ENCODE assay signal across 8 cellular contexts in the genomic region with DNA sequence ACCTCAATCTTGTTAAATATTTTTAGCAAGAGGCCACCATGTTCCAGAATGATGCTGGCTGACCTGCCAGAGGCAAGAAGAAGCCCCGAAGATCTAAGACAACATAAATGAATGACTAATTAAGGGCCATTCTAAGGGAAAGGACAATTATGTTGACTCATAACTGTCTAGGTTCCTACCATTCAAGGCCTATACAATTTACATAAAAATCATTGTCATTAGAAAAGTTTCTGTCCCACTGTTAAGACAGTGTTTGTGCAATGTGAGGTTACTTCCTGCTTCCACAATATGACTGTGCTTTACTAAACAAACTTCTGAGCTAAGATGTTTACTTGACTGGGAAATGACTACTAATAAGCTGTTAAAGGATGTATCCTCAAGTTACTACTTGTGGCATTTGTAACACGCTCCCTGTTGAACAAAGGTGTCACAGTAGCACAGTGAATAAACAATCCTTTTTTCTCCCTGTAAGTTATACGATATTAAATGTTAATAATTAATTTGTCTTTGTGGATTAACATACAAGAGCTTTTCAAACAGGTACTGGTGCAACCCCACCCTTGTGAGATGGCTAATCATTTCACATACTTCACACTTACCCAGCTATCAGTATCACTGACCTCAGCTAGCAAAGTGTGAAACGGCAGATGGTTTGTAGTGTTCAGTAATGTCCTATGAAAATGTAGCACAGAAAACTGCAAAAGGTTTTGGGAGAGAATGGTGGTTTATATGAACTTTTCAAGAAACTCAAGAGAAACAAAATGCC.
DNase-seq lines count a peak whose midpoint lies in the region; ATAC-seq, FAIRE-seq and TF ChIP-seq lines count a peak whose summit lies in the region.

No MANE protein-coding gene starts in this region.

- no peaks in the 10 kb centered on the region for H3K9me3 ChIP-seq in Karpas-422 (ENCODE audit: low read length)

- H3K9me2 ChIP-seq in Karpas-422 (replicated peaks; ENCODE audit: insufficient read depth, low read length): no peaks in the 10 kb centered on the region

- peak; percentile 40 for ATAC-seq in GM21576 (IDR thresholded peaks at IDR 0.05; ENCODE audit: unreplicated experiment)
- ATAC-seq in HG03565 (IDR thresholded peaks at IDR 0.05; ENCODE audit: unreplicated experiment): peak; percentile 36

- H2AFZ ChIP-seq in Karpas-422 (ENCODE audit: low read length): no peak overlapping the region

- no peaks in the 10 kb centered on the region for H3K4me1 ChIP-seq in Karpas-422 (ENCODE audit: low read length)

- H3K27ac ChIP-seq in Karpas-422 (ENCODE audit: low read length): no peak overlapping the region

- no peaks in the 10 kb centered on the region for H3K79me2 ChIP-seq in Karpas-422 (ENCODE audit: low read length)

- TF ChIP-seq CTCF in D721Med (IDR thresholded peaks at IDR 0.05; ENCODE audit: insufficient read depth, missing control alignments): no peak

- no peaks in the 10 kb centered on the region for H4K20me1 ChIP-seq in Karpas-422 (ENCODE audit: insufficient read depth, low read depth, low read length)

- H3K36me3 ChIP-seq in Karpas-422 (ENCODE audit: insufficient read depth, low read length): no peaks in the 10 kb centered on the region

- no peak overlapping the region for H3K4me2 ChIP-seq in Karpas-422 (ENCODE audit: low read depth, low read length, poor library complexity, severe bottlenecking)

- H3K4me3 ChIP-seq in Karpas-422 (ENCODE audit: low read length): no peak overlapping the region

- H3K9ac ChIP-seq in Karpas-422 (ENCODE audit: low read length): no peak overlapping the region

- DNase-seq in ELR (ENCODE audit: low read depth): peak; percentile 62
- DNase-seq in Karpas-422: no peak
- DNase-seq in NCI-H2227 treated with DMSO at 0.1 percent for 48 hours (lab: John Stamatoyannopoulos, UW): no peak
- DNase-seq in stimulated activated CD4-positive, alpha-beta T cell treated with anti-CD3 and anti-CD28 coated beads, Interleukin-4, amount 100 ng/mL, for 24 hours: no peak
- no peak for DNase-seq in D721Med (ENCODE audit: insufficient read length, low spot score)

- H3K27me3 ChIP-seq in Karpas-422 (ENCODE audit: low read length): no peaks in the 10 kb centered on the region

- FAIRE-seq in islet of Langerhans (lab: Jason Lieb, UNC) (peak; percentile 94), D721Med (lab: Jason Lieb, UNC) (no peak)
